Comparison of ENCODE assay signal across 36 cellular contexts in genomic region chr1:101041300-101041699, GRCh38.
"Had no signal": no experiment of that assay in that cellular context is flagged by ENCODE, and none has a peak within 500 bp of the region (broad histone marks: within the 10 kb centered on the region; RNA-seq: fewer than 3 reads in every experiment).

No MANE protein-coding gene starts in this region.

- H3K4me1 ChIP-seq: Peyer's patch had no signal

- H3K27me3 ChIP-seq: brain microvascular endothelial cell, MG63, Peyer's patch, SJSA1 had no signal

- H3K4me1 Mint-ChIP-seq: activated CD4-positive, alpha-beta memory T cell treated with anti-CD3 and anti-CD28 coated beads, Interleukin-2, amount 10 ng/mL, durations not matched to agents 7 days and 5 days; activated CD8-positive, alpha-beta memory T cell treated with anti-CD3 and anti-CD28 coated beads, Interleukin-2, amount 10 ng/mL, durations not matched to agents 7 days and 5 days had no signal

- DNase-seq: activated CD4-positive, alpha-beta memory T cell treated with anti-CD3 and anti-CD28 coated beads, Interleukin-2, amount 10 ng/mL, durations not matched to agents 7 days and 5 days; activated CD4-positive, alpha-beta T cell treated with anti-CD3 and anti-CD28 coated beads for 1 hour; activated CD4-positive, alpha-beta T cell treated with anti-CD3 and anti-CD28 coated beads for 48 hours; activated CD4-positive, CD25-positive, alpha-beta regulatory T cell; activated CD8-positive, alpha-beta memory T cell treated with anti-CD3 and anti-CD28 coated beads for 24 hours; activated CD8-positive, alpha-beta memory T cell treated with anti-CD3 and anti-CD28 coated beads, Interleukin-2, amount 10 ng/mL, durations not matched to agents 7 days and 5 days; activated gamma-delta T cell treated with Interleukin-2 at 50 U/mL for 16 hours; activated naive CD4-positive, alpha-beta T cell treated with anti-CD3 and anti-CD28 coated beads for 36 hours; activated T-cell treated with anti-CD3 and anti-CD28 coated beads, Interleukin-2, amount 50 U/mL, for 1 hour; amniotic stem cell; aorta; brain microvascular endothelial cell; central memory CD4-positive, alpha-beta T cell; Kasumi-1; KG1; MG63; NCI-H1048; NCI-H1105 treated with DMSO at 0.1 percent for 48 hours; NCI-H1436; NCI-H1694; NCI-H1930; NCI-H2081 treated with DMSO at 0.1 percent for 48 hours; NCI-H226; NCI-H446 treated with DMSO at 0.1 percent for 48 hours; NCI-H524; PC-3; Peyer's patch; RPMI8226; SHP77 treated with DMSO at 0.1 percent for 48 hours; SK-N-SH; T-helper 9 cell had no signal

- H3K4me3 Mint-ChIP-seq: activated CD4-positive, alpha-beta memory T cell treated with anti-CD3 and anti-CD28 coated beads, Interleukin-2, amount 10 ng/mL, durations not matched to agents 7 days and 5 days; activated CD8-positive, alpha-beta memory T cell treated with anti-CD3 and anti-CD28 coated beads, Interleukin-2, amount 10 ng/mL, durations not matched to agents 7 days and 5 days; activated naive CD4-positive, alpha-beta T cell treated with anti-CD3 and anti-CD28 coated beads for 36 hours; activated T-helper 1 cell treated with anti-CD3 and anti-CD28 coated beads, Interleukin-12 subunit alpha, Interleukin-12 subunit beta, Interleukin-2, Interleukin-4 antibody, amounts not matched to agents 30 ng/mL and 10 ng/mL and 1 ng/mL, durations not matched to agents 14 hours and 24 hours and 36 hours; T-helper 1 cell treated with Interleukin-12 subunit alpha and Interleukin-12 subunit beta and Interleukin-4 antibody, amounts not matched to agents 30 μg/mL and 1 μg/mL, for 36 hours had no signal

- H3K27ac ChIP-seq: brain microvascular endothelial cell, Peyer's patch, SJSA1, VCaP had no signal

- H3K4me3 ChIP-seq: MG63, Peyer's patch, SJSA1 had no signal

- H3K27me3 Mint-ChIP-seq: activated CD4-positive, alpha-beta memory T cell treated with anti-CD3 and anti-CD28 coated beads, Interleukin-2, amount 10 ng/mL, durations not matched to agents 7 days and 5 days; activated CD8-positive, alpha-beta memory T cell treated with anti-CD3 and anti-CD28 coated beads, Interleukin-2, amount 10 ng/mL, durations not matched to agents 7 days and 5 days had no signal

- H3K36me3 ChIP-seq: brain microvascular endothelial cell had no signal

- ATAC-seq: activated CD8-positive, alpha-beta memory T cell treated with anti-CD3 and anti-CD28 coated beads, Interleukin-2, amount 10 ng/mL, durations not matched to agents 7 days and 5 days; activated naive CD4-positive, alpha-beta T cell treated with anti-CD3 and anti-CD28 coated beads, Interleukin-2, amount 50 U/mL, for 72 hours; PC-3 had no signal

- H3K27ac Mint-ChIP-seq: activated CD4-positive, alpha-beta memory T cell treated with anti-CD3 and anti-CD28 coated beads, Interleukin-2, amount 10 ng/mL, durations not matched to agents 7 days and 5 days; activated CD8-positive, alpha-beta memory T cell treated with anti-CD3 and anti-CD28 coated beads, Interleukin-2, amount 10 ng/mL, durations not matched to agents 7 days and 5 days; activated naive CD4-positive, alpha-beta T cell treated with anti-CD3 and anti-CD28 coated beads for 36 hours; activated naive CD4-positive, alpha-beta T cell treated with anti-CD3 and anti-CD28 coated beads, Interleukin-2, amount 50 U/mL, for 72 hours; activated T-helper 1 cell treated with anti-CD3 and anti-CD28 coated beads, Interleukin-12 subunit alpha, Interleukin-12 subunit beta, Interleukin-2, Interleukin-4 antibody, amounts not matched to agents 30 ng/mL and 10 ng/mL and 1 ng/mL, durations not matched to agents 14 hours and 24 hours and 36 hours; T-helper 1 cell treated with Interleukin-12 subunit alpha and Interleukin-12 subunit beta and Interleukin-4 antibody, amounts not matched to agents 30 μg/mL and 1 μg/mL, for 36 hours had no signal

- H3K9ac ChIP-seq: SK-N-SH had no signal
